In genomic region chr1:79371802-79372201, GRCh38 we compare ENCODE assay signal across 29 cellular contexts.
"Had no signal": no experiment of that assay in that cellular context is flagged by ENCODE, and none has a peak within 500 bp of the region (broad histone marks: within the 10 kb centered on the region; RNA-seq: fewer than 3 reads in every experiment).

No MANE protein-coding gene starts in this region.

- H3K4me1 ChIP-seq: colonic mucosa, esophagus squamous epithelium, foreskin keratinocyte, gastrocnemius medialis, heart left ventricle had no signal

- H3K27me3 ChIP-seq: colonic mucosa, dorsolateral prefrontal cortex, esophagus muscularis mucosa, esophagus squamous epithelium, foreskin keratinocyte, gastrocnemius medialis, gastroesophageal sphincter, heart left ventricle, heart right ventricle had no signal

- ATAC-seq: effector memory CD8-positive, alpha-beta T cell; esophagus mucosa; foreskin keratinocyte; gastrocnemius medialis; gastroesophageal sphincter; heart left ventricle; heart right ventricle had no signal

- H3K9me3 Mint-ChIP-seq: endodermal cell had no signal

- FAIRE-seq: colon, endometrium, endothelial cell of umbilical vein, frontal cortex had no signal

- H3K4me3 ChIP-seq: colonic mucosa, coronary artery, dorsolateral prefrontal cortex, esophagus muscularis mucosa, esophagus squamous epithelium, gastrocnemius medialis, gastroesophageal sphincter, heart left ventricle, heart right ventricle had no signal

- H3K9me3 ChIP-seq: colonic mucosa, esophagus muscularis mucosa, esophagus squamous epithelium, gastrocnemius medialis, gastroesophageal sphincter, heart right ventricle had no signal

- H3K4me3 Mint-ChIP-seq: dendritic cell treated with granulocyte-macrophage colony-stimulating factor and Interleukin-4, amounts not matched to agents 40 ng/mL and 50 ng/mL, for 4 days; effector memory CD8-positive, alpha-beta T cell; endodermal cell had no signal

- H3K27ac Mint-ChIP-seq: dendritic cell treated with granulocyte-macrophage colony-stimulating factor and Interleukin-4, amounts not matched to agents 40 ng/mL and 50 ng/mL, for 4 days; effector memory CD8-positive, alpha-beta T cell; endodermal cell had no signal

- H3K36me3 ChIP-seq: colonic mucosa, esophagus muscularis mucosa, esophagus squamous epithelium, gastrocnemius medialis, gastroesophageal sphincter, heart left ventricle, heart right ventricle had no signal

- H3K27ac ChIP-seq: colonic mucosa, coronary artery, dorsolateral prefrontal cortex, epithelial cell of prostate, esophagus muscularis mucosa, esophagus squamous epithelium, foreskin keratinocyte, gastrocnemius medialis, gastroesophageal sphincter, heart left ventricle, heart right ventricle had no signal

- H3K27me3 Mint-ChIP-seq: dendritic cell treated with granulocyte-macrophage colony-stimulating factor and Interleukin-4, amounts not matched to agents 40 ng/mL and 50 ng/mL, for 4 days; effector memory CD8-positive, alpha-beta T cell had no signal

- DNase-seq: colonic mucosa; cortex of kidney; dermis blood vessel endothelial cell; dorsolateral prefrontal cortex; effector CD4-positive, alpha-beta T cell; effector CD8-positive, alpha-beta T cell; effector memory CD4-positive, alpha-beta T cell; effector memory CD8-positive, alpha-beta T cell; endodermal cell; erythroblast; esophagus squamous epithelium; foreskin fibroblast; foreskin keratinocyte; foreskin melanocyte; gastrocnemius medialis; glutamatergic neuron; head of caudate nucleus; heart left ventricle; heart right ventricle had no signal
